26 cellular contexts compared by ENCODE assay signal in the genomic region with DNA sequence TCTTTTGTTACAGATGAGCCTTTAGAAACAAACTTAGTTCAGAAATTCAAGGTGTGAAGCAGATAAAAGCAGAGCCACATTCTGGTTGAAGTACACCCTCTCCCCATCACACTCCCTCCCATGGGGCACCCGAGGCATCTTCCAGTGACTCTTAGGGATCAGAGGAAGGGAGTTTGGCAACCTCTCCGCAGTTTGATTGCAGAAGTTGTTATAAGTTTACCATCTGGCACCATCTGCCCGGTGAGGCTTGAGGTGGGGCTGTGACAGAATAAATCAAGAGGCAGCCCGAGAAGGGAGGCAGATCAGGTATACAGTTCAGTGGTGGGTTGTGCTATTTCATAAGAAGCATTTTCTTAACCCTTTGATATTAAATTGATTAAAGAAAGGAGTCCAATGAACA.
DNase-seq lines count a peak whose midpoint lies in the region; ATAC-seq lines count a peak whose summit lies in the region.
"Had no signal": no experiment of that assay in that cellular context is flagged by ENCODE, and none has a peak within 500 bp of the region (broad histone marks: within the 10 kb centered on the region; RNA-seq: fewer than 3 reads in every experiment).

No MANE protein-coding gene starts in this region.

- no peak for ATAC-seq in GM19467 (IDR thresholded peaks at IDR 0.05; ENCODE audit: unreplicated experiment)
- ATAC-seq: GM12878, HepG2, T-helper 17 cell had no signal

- DNase-seq in D341Med (ENCODE audit: low spot score) (peak; percentile 73), NCI-H2171 (lab: John Stamatoyannopoulos, UW) (peak; percentile 78), NCI-H69 (lab: John Stamatoyannopoulos, UW) (peak; percentile 27), left kidney (ENCODE audit: low read depth, low spot score) (peak; percentile 42), SHP77 treated with DMSO at 0.1 percent for 48 hours (lab: John Stamatoyannopoulos, UW) (no peak), occipital lobe (lab: John Stamatoyannopoulos, UW) (no peak)
- no peak for DNase-seq in activated CD4-positive, alpha-beta T cell treated with anti-CD3 and anti-CD28 coated beads for 1 hour
- DNase-seq: 8988T; CD4-positive, CD25-positive, alpha-beta regulatory T cell; EL; GDM1; H9; Karpas-422; NCI-H1092 treated with DMSO at 0.1 percent for 48 hours; NCI-H1436; NCI-H1930; NCI-H2107; NCI-H2227 treated with DMSO at 0.1 percent for 48 hours; NCI-H510A treated with DMSO at 0.1 percent for 48 hours; Right ventricle myocardium superior; RPMI8226; SW 1271; T-helper 17 cell had no signal

Comparison
In these comparisons a context has a peak if more than half of its experiments do, and no peak if none do; other contexts are left out.
1. DNase-seq: peak in D341Med (single experiment), NCI-H2171 (single experiment), NCI-H69 (single experiment) and left kidney (single experiment); none in activated CD4-positive, alpha-beta T cell treated with anti-CD3 and anti-CD28 coated beads for 1 hour (single experiment), SHP77 treated with DMSO at 0.1 percent for 48 hours (single experiment) and occipital lobe (single experiment).